In genomic region chr2:47226124-47227040, GRCh38 we compare ENCODE assay signal across 10 cellular contexts. TPM values are rescaled to one million over a fixed set of nuclear protein-coding genes. Genes with fewer than 3 reads are reported as not detected.
DNase-seq lines count a peak whose midpoint lies in the region; ATAC-seq and FAIRE-seq lines count a peak whose summit lies in the region.
"Had no signal": no experiment of that assay in that cellular context is flagged by ENCODE, and none has a peak within 500 bp of the region (broad histone marks: within the 10 kb centered on the region; RNA-seq: fewer than 3 reads in every experiment).

No MANE protein-coding gene starts in this region.

- H3K27me3 ChIP-seq in small intestine (ENCODE audit: control insufficient read depth in 2 of 2, insufficient read depth in 2 of 2, low read length in 2 of 2) = no peaks in the 10 kb centered on the region

- peak overlapping the region; percentile 74 for H3K27ac Mint-ChIP-seq in stimulated activated memory B cell treated with anti-CD40 and anti-IgM and Interleukin-4, amounts not matched to agents 10 μg/mL and 1 μg/mL and 100 μg/mL, for 72 hours
- H3K27ac Mint-ChIP-seq: activated CD4-positive, alpha-beta T cell treated with anti-CD3 and anti-CD28 coated beads, Interleukin-2, amount 10 ng/mL, durations not matched to agents 7 days and 5 days had no signal

- no peaks in the 10 kb centered on the region for H3K36me3 ChIP-seq in small intestine (ENCODE audit: control insufficient read depth in 2 of 2, insufficient read depth in 2 of 2, low read length in 2 of 2)

- 36 to 53% (median 37%) methylated on average over 7 of the region's 7 CpGs for WGBS in small intestine, 3 donors

- no peak overlapping the region for H3K4me3 Mint-ChIP-seq in stimulated activated memory B cell treated with anti-CD40 and anti-IgM and Interleukin-4, amounts not matched to agents 10 μg/mL and 1 μg/mL and 100 μg/mL, for 72 hours
- H3K4me3 Mint-ChIP-seq: activated CD4-positive, alpha-beta T cell treated with anti-CD3 and anti-CD28 coated beads, Interleukin-2, amount 10 ng/mL, durations not matched to agents 7 days and 5 days had no signal

- H3K4me1 ChIP-seq in small intestine (ENCODE audit: control insufficient read depth in 2 of 2, insufficient read depth in 1 of 2, low read depth in 1 of 2, low read length in 1 of 2) = peaks cover 9 to 12% of the 10 kb centered on the region in 2 donors

- peaks cover 9% of the 10 kb centered on the region for H3K4me1 Mint-ChIP-seq in stimulated activated memory B cell treated with anti-CD40 and anti-IgM and Interleukin-4, amounts not matched to agents 10 μg/mL and 1 μg/mL and 100 μg/mL, for 72 hours
- H3K4me1 Mint-ChIP-seq: activated CD4-positive, alpha-beta T cell treated with anti-CD3 and anti-CD28 coated beads, Interleukin-2, amount 10 ng/mL, durations not matched to agents 7 days and 5 days had no signal

- H3K4me3 ChIP-seq in small intestine (ENCODE audit: low read depth in 1 of 2, low read length in 2 of 2) = no peak overlapping the region

- no peak for FAIRE-seq in small intestine (lab: Jason Lieb, UNC)
- FAIRE-seq: A204.1 had no signal

- DNase-seq in NCI-H524 (lab: John Stamatoyannopoulos, UW) (peak; percentile 30 to 70), NCI-H524 treated with DMSO at 0.1 percent for 48 hours (lab: John Stamatoyannopoulos, UW) (no peak), NCI-H69 (lab: John Stamatoyannopoulos, UW) (peak; percentile 87), islet precursor cell (peak; percentile 74), small intestine (no peak)
- DNase-seq: activated CD4-positive, alpha-beta T cell treated with anti-CD3 and anti-CD28 coated beads, Interleukin-2, amount 10 ng/mL, durations not matched to agents 7 days and 5 days had no signal

- ATAC-seq in stimulated activated memory B cell treated with anti-CD40 and anti-IgM and Interleukin-4, amounts not matched to agents 10 μg/mL and 1 μg/mL and 100 μg/mL, for 72 hours = peak; percentile 77
- ATAC-seq in HG02588 (IDR thresholded peaks at IDR 0.05; ENCODE audit: unreplicated experiment) = no peak
- no peak for ATAC-seq in GM21717 (IDR thresholded peaks at IDR 0.05; ENCODE audit: unreplicated experiment)

- no peaks in the 10 kb centered on the region for H3K9me3 Mint-ChIP-seq in stimulated activated memory B cell treated with anti-CD40 and anti-IgM and Interleukin-4, amounts not matched to agents 10 μg/mL and 1 μg/mL and 100 μg/mL, for 72 hours
- H3K9me3 Mint-ChIP-seq: activated CD4-positive, alpha-beta T cell treated with anti-CD3 and anti-CD28 coated beads, Interleukin-2, amount 10 ng/mL, durations not matched to agents 7 days and 5 days had no signal

- peak overlapping the region in 1 of 2 donors; percentile 29 for H3K27ac ChIP-seq in small intestine (ENCODE audit: low read depth in 1 of 2, low read length in 1 of 2)

- H3K36me3 Mint-ChIP-seq in stimulated activated memory B cell treated with anti-CD40 and anti-IgM and Interleukin-4, amounts not matched to agents 10 μg/mL and 1 μg/mL and 100 μg/mL, for 72 hours = no peaks in the 10 kb centered on the region

- no peaks in the 10 kb centered on the region for H3K9me3 ChIP-seq in small intestine (ENCODE audit: control insufficient read depth, low read depth)

- no peaks in the 10 kb centered on the region for H3K27me3 Mint-ChIP-seq in stimulated activated memory B cell treated with anti-CD40 and anti-IgM and Interleukin-4, amounts not matched to agents 10 μg/mL and 1 μg/mL and 100 μg/mL, for 72 hours

RNA-seq across cellular contexts. Expression of gene CALM2, which starts 50.1 kb away (rescaled TPM):
- polyA plus RNA-seq in small intestine = 1,000 to 10,000 TPM in 1 of 3 donors, 100 to 1,000 TPM in 2; 814 to 1,236 (median 925) TPM

Comparison
In these comparisons a context has a peak if more than half of its experiments do, and no peak if none do; other contexts are left out.
1. DNase-seq: peak in NCI-H524 (2 of 2), NCI-H69 (single experiment) and islet precursor cell (single experiment); none in NCI-H524 treated with DMSO at 0.1 percent for 48 hours (single experiment) and small intestine (single experiment).